9 cellular contexts compared by ENCODE assay signal in genomic region chr17:59907467-59907866, GRCh38.
"Had no signal": no experiment of that assay in that cellular context is flagged by ENCODE, and none has a peak within 500 bp of the region (broad histone marks: within the 10 kb centered on the region; RNA-seq: fewer than 3 reads in every experiment).

No MANE protein-coding gene starts in this region.

- DNase-seq: H9, HCEC 1CT, HFFc6, IMR-90, KBM-7 had no signal

- ATAC-seq: GM23338 had no signal

- H3K4me3 ChIP-seq: GM23338 had no signal

- H2AFZ ChIP-seq: GM23338 had no signal

- H3K27ac ChIP-seq: HL-60 had no signal

- H3K4me2 ChIP-seq: GM23338 had no signal

- FAIRE-seq: H1, H54 had no signal
